Comparison of ENCODE assay signal across 20 cellular contexts in genomic region chr1:162699366-162699765, GRCh38.
"Had no signal": no experiment of that assay in that cellular context is flagged by ENCODE, and none has a peak within 500 bp of the region (broad histone marks: within the 10 kb centered on the region; RNA-seq: fewer than 3 reads in every experiment).

No MANE protein-coding gene starts in this region.

- H3K27ac ChIP-seq: foreskin keratinocyte had no signal

- H3K27ac Mint-ChIP-seq: activated naive CD4-positive, alpha-beta T cell treated with anti-CD3 and anti-CD28 coated beads, Interleukin-2, amount 10 ng/mL, durations not matched to agents 7 days and 5 days; activated T-helper 2 cell treated with anti-CD3 and anti-CD28 coated beads, Interferon-gamma antibody, Interleukin-2, Interleukin-4, amounts not matched to agents 10 μg/mL and 5 μg/mL and 100 μg/mL, durations not matched to agents 14 hours and 24 hours and 36 hours had no signal

- H3K36me3 Mint-ChIP-seq: activated naive CD4-positive, alpha-beta T cell treated with anti-CD3 and anti-CD28 coated beads, Interleukin-2, amount 10 ng/mL, durations not matched to agents 7 days and 5 days had no signal

- DNase-seq: activated CD4-positive, alpha-beta T cell treated with anti-CD3 and anti-CD28 coated beads for 1 hour; activated CD4-positive, alpha-beta T cell treated with anti-CD3 and anti-CD28 coated beads, Interleukin-2, amount 50 U/mL, for 48 hours; activated naive CD4-positive, alpha-beta T cell treated with anti-CD3 and anti-CD28 coated beads, Interleukin-2, amount 10 ng/mL, durations not matched to agents 7 days and 5 days; foreskin keratinocyte; glutamatergic neuron; hypothalamus; nucleus accumbens; posterior cingulate gyrus; retina; stimulated activated CD4-positive, alpha-beta T cell treated with anti-CD3 and anti-CD28 coated beads, Interleukin-15, amount 100 ng/mL, for 24 hours; stimulated activated CD4-positive, alpha-beta T cell treated with anti-CD3 and anti-CD28 coated beads, Interleukin-4, amount 100 ng/mL, for 1 hour; stimulated activated naive CD4-positive, alpha-beta T cell; substantia nigra; T-helper 1 cell; T1000; transverse colon had no signal

- H3K4me3 Mint-ChIP-seq: activated naive CD4-positive, alpha-beta T cell treated with anti-CD3 and anti-CD28 coated beads, Interleukin-2, amount 10 ng/mL, durations not matched to agents 7 days and 5 days; nephron had no signal

- H3K9me3 ChIP-seq: esophagus muscularis mucosa, transverse colon had no signal

- H3K36me3 ChIP-seq: transverse colon had no signal

- H3K4me3 ChIP-seq: esophagus muscularis mucosa, transverse colon had no signal

- FAIRE-seq: colon had no signal

- H3K27me3 ChIP-seq: esophagus muscularis mucosa, foreskin keratinocyte, transverse colon had no signal

- H3K4me1 Mint-ChIP-seq: activated naive CD4-positive, alpha-beta T cell treated with anti-CD3 and anti-CD28 coated beads, Interleukin-2, amount 10 ng/mL, durations not matched to agents 7 days and 5 days had no signal

- ATAC-seq: foreskin keratinocyte had no signal

- H3K9me3 Mint-ChIP-seq: activated naive CD4-positive, alpha-beta T cell treated with anti-CD3 and anti-CD28 coated beads, Interleukin-2, amount 10 ng/mL, durations not matched to agents 7 days and 5 days; activated T-helper 2 cell treated with anti-CD3 and anti-CD28 coated beads, Interferon-gamma antibody, Interleukin-2, Interleukin-4, amounts not matched to agents 10 μg/mL and 5 μg/mL and 100 μg/mL, durations not matched to agents 14 hours and 24 hours and 36 hours; nephron had no signal
